Comparison of ENCODE assay signal across 2 cellular contexts in genomic region chr14:52007637-52008036, GRCh38.
A peak's percentile ranks its signal among the peaks of the same experiment; 100 is the strongest.
TF ChIP-seq lines count a peak whose summit lies in the region.

No MANE protein-coding gene starts in this region.

TF ChIP-seq in H1, 55 proteins besides CTCF, POLR2A, EP300 and RAD21:
- TF ChIP-seq, protein P1, sequence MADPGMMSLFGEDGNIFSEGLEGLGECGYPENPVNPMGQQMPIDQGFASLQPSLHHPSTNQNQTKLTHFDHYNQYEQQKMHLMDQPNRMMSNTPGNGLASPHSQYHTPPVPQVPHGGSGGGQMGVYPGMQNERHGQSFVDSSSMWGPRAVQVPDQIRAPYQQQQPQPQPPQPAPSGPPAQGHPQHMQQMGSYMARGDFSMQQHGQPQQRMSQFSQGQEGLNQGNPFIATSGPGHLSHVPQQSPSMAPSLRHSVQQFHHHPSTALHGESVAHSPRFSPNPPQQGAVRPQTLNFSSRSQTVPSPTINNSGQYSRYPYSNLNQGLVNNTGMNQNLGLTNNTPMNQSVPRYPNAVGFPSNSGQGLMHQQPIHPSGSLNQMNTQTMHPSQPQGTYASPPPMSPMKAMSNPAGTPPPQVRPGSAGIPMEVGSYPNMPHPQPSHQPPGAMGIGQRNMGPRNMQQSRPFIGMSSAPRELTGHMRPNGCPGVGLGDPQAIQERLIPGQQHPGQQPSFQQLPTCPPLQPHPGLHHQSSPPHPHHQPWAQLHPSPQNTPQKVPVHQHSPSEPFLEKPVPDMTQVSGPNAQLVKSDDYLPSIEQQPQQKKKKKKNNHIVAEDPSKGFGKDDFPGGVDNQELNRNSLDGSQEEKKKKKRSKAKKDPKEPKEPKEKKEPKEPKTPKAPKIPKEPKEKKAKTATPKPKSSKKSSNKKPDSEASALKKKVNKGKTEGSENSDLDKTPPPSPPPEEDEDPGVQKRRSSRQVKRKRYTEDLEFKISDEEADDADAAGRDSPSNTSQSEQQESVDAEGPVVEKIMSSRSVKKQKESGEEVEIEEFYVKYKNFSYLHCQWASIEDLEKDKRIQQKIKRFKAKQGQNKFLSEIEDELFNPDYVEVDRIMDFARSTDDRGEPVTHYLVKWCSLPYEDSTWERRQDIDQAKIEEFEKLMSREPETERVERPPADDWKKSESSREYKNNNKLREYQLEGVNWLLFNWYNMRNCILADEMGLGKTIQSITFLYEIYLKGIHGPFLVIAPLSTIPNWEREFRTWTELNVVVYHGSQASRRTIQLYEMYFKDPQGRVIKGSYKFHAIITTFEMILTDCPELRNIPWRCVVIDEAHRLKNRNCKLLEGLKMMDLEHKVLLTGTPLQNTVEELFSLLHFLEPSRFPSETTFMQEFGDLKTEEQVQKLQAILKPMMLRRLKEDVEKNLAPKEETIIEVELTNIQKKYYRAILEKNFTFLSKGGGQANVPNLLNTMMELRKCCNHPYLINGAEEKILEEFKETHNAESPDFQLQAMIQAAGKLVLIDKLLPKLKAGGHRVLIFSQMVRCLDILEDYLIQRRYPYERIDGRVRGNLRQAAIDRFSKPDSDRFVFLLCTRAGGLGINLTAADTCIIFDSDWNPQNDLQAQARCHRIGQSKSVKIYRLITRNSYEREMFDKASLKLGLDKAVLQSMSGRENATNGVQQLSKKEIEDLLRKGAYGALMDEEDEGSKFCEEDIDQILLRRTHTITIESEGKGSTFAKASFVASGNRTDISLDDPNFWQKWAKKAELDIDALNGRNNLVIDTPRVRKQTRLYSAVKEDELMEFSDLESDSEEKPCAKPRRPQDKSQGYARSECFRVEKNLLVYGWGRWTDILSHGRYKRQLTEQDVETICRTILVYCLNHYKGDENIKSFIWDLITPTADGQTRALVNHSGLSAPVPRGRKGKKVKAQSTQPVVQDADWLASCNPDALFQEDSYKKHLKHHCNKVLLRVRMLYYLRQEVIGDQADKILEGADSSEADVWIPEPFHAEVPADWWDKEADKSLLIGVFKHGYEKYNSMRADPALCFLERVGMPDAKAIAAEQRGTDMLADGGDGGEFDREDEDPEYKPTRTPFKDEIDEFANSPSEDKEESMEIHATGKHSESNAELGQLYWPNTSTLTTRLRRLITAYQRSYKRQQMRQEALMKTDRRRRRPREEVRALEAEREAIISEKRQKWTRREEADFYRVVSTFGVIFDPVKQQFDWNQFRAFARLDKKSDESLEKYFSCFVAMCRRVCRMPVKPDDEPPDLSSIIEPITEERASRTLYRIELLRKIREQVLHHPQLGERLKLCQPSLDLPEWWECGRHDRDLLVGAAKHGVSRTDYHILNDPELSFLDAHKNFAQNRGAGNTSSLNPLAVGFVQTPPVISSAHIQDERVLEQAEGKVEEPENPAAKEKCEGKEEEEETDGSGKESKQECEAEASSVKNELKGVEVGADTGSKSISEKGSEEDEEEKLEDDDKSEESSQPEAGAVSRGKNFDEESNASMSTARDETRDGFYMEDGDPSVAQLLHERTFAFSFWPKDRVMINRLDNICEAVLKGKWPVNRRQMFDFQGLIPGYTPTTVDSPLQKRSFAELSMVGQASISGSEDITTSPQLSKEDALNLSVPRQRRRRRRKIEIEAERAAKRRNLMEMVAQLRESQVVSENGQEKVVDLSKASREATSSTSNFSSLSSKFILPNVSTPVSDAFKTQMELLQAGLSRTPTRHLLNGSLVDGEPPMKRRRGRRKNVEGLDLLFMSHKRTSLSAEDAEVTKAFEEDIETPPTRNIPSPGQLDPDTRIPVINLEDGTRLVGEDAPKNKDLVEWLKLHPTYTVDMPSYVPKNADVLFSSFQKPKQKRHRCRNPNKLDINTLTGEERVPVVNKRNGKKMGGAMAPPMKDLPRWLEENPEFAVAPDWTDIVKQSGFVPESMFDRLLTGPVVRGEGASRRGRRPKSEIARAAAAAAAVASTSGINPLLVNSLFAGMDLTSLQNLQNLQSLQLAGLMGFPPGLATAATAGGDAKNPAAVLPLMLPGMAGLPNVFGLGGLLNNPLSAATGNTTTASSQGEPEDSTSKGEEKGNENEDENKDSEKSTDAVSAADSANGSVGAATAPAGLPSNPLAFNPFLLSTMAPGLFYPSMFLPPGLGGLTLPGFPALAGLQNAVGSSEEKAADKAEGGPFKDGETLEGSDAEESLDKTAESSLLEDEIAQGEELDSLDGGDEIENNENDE (IDR thresholded peaks at IDR 0.05; ENCODE audit: insufficient replicate concordance, low read length) = peak; percentile 7
- TF ChIP-seq SIX5 (IDR thresholded peaks at IDR 0.05; ENCODE audit: low read depth, low read length) = no peak
TF ChIP-seq in H1: peak in this region for 1.

TF ChIP-seq in liver, 16 proteins besides CTCF, POLR2A, EP300 and RAD21:
- TF ChIP-seq HNF4G (IDR thresholded peaks at IDR 0.05) (no peak), NR2F2 (IDR thresholded peaks at IDR 0.05) (peak; percentile 90), ATF3 (IDR thresholded peaks at IDR 0.05) (no peak), EGR1 (IDR thresholded peaks at IDR 0.05; ENCODE audit: low read depth in 2 of 2) (no peak), TAF1 (conservative IDR thresholded peaks at IDR 0.05) (no peak), MAX (IDR thresholded peaks at IDR 0.05) (no peak), HNF4A (conservative IDR thresholded peaks at IDR 0.05) (peak; percentile 56 to 61), GABPA (IDR thresholded peaks at IDR 0.05 in 1 of 2, conservative IDR thresholded peaks at IDR 0.05 in 1 of 2) (no peak), SP1 (IDR thresholded peaks at IDR 0.05) (no peak), YY1 (IDR thresholded peaks at IDR 0.05) (no peak), FOXA2 (IDR thresholded peaks at IDR 0.05) (no peak), RXRA (IDR thresholded peaks at IDR 0.05) (peak; percentile 46 to 54), FOXA1 (IDR thresholded peaks at IDR 0.05) (no peak), REST (IDR thresholded peaks at IDR 0.05) (no peak), JUND (IDR thresholded peaks at IDR 0.05) (peak in 1 of 2 donors; percentile 9)
- TF ChIP-seq, protein P2, sequence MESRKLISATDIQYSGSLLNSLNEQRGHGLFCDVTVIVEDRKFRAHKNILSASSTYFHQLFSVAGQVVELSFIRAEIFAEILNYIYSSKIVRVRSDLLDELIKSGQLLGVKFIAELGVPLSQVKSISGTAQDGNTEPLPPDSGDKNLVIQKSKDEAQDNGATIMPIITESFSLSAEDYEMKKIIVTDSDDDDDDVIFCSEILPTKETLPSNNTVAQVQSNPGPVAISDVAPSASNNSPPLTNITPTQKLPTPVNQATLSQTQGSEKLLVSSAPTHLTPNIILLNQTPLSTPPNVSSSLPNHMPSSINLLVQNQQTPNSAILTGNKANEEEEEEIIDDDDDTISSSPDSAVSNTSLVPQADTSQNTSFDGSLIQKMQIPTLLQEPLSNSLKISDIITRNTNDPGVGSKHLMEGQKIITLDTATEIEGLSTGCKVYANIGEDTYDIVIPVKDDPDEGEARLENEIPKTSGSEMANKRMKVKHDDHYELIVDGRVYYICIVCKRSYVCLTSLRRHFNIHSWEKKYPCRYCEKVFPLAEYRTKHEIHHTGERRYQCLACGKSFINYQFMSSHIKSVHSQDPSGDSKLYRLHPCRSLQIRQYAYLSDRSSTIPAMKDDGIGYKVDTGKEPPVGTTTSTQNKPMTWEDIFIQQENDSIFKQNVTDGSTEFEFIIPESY (IDR thresholded peaks at IDR 0.05) = no peak
